In genomic region chr6:157557541-157557940, GRCh38 we compare ENCODE assay signal across 10 cellular contexts.
A peak's percentile ranks its signal among the peaks of the same experiment; 100 is the strongest.
DNase-seq lines count a peak whose midpoint lies in the region; ATAC-seq and TF ChIP-seq lines count a peak whose summit lies in the region.
"Had no signal": no experiment of that assay in that cellular context is flagged by ENCODE, and none has a peak within 500 bp of the region (broad histone marks: within the 10 kb centered on the region; RNA-seq: fewer than 3 reads in every experiment).

No MANE protein-coding gene starts in this region.

- peak; percentile 54 for ATAC-seq in GM18498 (IDR thresholded peaks at IDR 0.05; ENCODE audit: unreplicated experiment)
- ATAC-seq in GM21367 (IDR thresholded peaks at IDR 0.05; ENCODE audit: unreplicated experiment) = peak; percentile 45
- peak; percentile 55 for ATAC-seq in HG03108 (IDR thresholded peaks at IDR 0.05; ENCODE audit: unreplicated experiment)
- ATAC-seq in heart left ventricle = no peak

- H3K27me3 ChIP-seq in heart left ventricle = no peaks in the 10 kb centered on the region
- H3K27me3 ChIP-seq: foreskin keratinocyte had no signal

- peaks cover 4% of the 10 kb centered on the region for H3K36me3 Mint-ChIP-seq in T-helper 2 cell treated with Interferon-gamma antibody and Interleukin-4, amounts not matched to agents 5 μg/mL and 100 μg/mL, for 36 hours (ENCODE audit: low read depth)

- intact Hi-C loops in heart left ventricle (cut with DNase I) = no loop called here

- peaks cover 0 to 10% (median 0%) of the 10 kb centered on the region in 12 donors for H3K4me1 ChIP-seq in heart left ventricle
- H3K4me1 ChIP-seq: foreskin keratinocyte had no signal

- H3K36me3 ChIP-seq in heart left ventricle = peaks cover 0 to 5% (median 0%) of the 10 kb centered on the region in 9 donors

- peak overlapping the region; percentile 3 for H3K4me3 Mint-ChIP-seq in T-helper 2 cell treated with Interferon-gamma antibody and Interleukin-4, amounts not matched to agents 5 μg/mL and 100 μg/mL, for 36 hours

- no peaks in the 10 kb centered on the region for H3K9me3 ChIP-seq in heart left ventricle

- H3K27ac ChIP-seq in heart left ventricle = no peak overlapping the region
- H3K27ac ChIP-seq: foreskin keratinocyte had no signal

- TF ChIP-seq POLR2A in heart left ventricle (IDR thresholded peaks at IDR 0.05) = no peak

- no peak for DNase-seq in T-helper 2 cell treated with Interferon-gamma antibody and Interleukin-4, amounts not matched to agents 5 μg/mL and 100 μg/mL, for 36 hours (ENCODE audit: low spot score)
- no peak for DNase-seq in cerebellar cortex (ENCODE audit: low spot score)
- no peak for DNase-seq in 8988T
- DNase-seq in heart left ventricle = no peak
- no peak for DNase-seq in NCI-H1048 (lab: John Stamatoyannopoulos, UW)
- DNase-seq: activated CD4-positive, alpha-beta T cell treated with anti-CD3 and anti-CD28 coated beads, Interleukin-2, amount 50 U/mL, for 48 hours; foreskin keratinocyte had no signal

- H3K27ac Mint-ChIP-seq in T-helper 2 cell treated with Interferon-gamma antibody and Interleukin-4, amounts not matched to agents 5 μg/mL and 100 μg/mL, for 36 hours = no peak overlapping the region

- H3K9me3 Mint-ChIP-seq in T-helper 2 cell treated with Interferon-gamma antibody and Interleukin-4, amounts not matched to agents 5 μg/mL and 100 μg/mL, for 36 hours = no peaks in the 10 kb centered on the region

- WGBS in heart left ventricle, 4 donors = 88 to 94% (median 90%) methylated on average over 7 of the region's 7 CpGs

- TF ChIP-seq CTCF in heart left ventricle (IDR thresholded peaks at IDR 0.05) = no peak

- H3K4me1 Mint-ChIP-seq in T-helper 2 cell treated with Interferon-gamma antibody and Interleukin-4, amounts not matched to agents 5 μg/mL and 100 μg/mL, for 36 hours (ENCODE audit: low read depth) = peaks cover 42% of the 10 kb centered on the region

- H3K4me3 ChIP-seq in heart left ventricle = no peak overlapping the region

- H3K27me3 Mint-ChIP-seq in T-helper 2 cell treated with Interferon-gamma antibody and Interleukin-4, amounts not matched to agents 5 μg/mL and 100 μg/mL, for 36 hours (ENCODE audit: low read depth) = peaks cover 14% of the 10 kb centered on the region

Comparison
In these comparisons a context has a peak if more than half of its experiments do, and no peak if none do; other contexts are left out.
1. ATAC-seq: peak in GM18498 (single experiment), GM21367 (single experiment) and HG03108 (single experiment); none in heart left ventricle (0 of 4).